Comparison of ENCODE assay signal across 15 cellular contexts in the genomic region with DNA sequence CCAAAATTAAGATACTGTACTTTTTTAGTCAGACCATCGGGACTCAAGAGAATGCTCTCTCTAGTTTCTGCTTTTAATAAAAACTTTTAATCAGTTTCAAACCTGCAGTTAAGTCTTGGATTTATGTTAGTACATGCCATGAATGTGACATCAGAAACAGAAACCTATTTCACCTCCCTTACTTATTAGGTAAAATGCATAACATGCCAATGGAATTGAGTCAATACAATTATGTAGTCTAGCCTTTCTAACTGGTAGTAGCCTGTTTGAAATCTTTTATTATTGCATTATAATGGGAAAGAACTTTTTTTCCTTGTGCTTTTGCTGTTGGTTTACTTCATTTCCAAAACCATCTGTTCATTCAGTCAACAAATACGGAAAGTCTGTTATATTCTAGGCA. TPM values are rescaled to one million over a fixed set of nuclear protein-coding genes. Genes with fewer than 3 reads are reported as not detected.
DNase-seq lines count a peak whose midpoint lies in the region; ATAC-seq and TF ChIP-seq lines count a peak whose summit lies in the region.
"Had no signal": no experiment of that assay in that cellular context is flagged by ENCODE, and none has a peak within 500 bp of the region (broad histone marks: within the 10 kb centered on the region; RNA-seq: fewer than 3 reads in every experiment).

No MANE protein-coding gene starts in this region.

- no peak overlapping the region for H3K4me2 ChIP-seq in PC-9

- H3K27me3 ChIP-seq in CD4-positive, CD25-positive, alpha-beta regulatory T cell (ENCODE audit: control insufficient read depth, insufficient read depth, low read length): no peaks in the 10 kb centered on the region
- no peaks in the 10 kb centered on the region for H3K27me3 ChIP-seq in PC-9 (ENCODE audit: insufficient read depth, low read depth)

- BruUV-seq in PC-9 (replicated peaks; lab: Mats Ljungman, UMichigan): no TSS peak

- DNase-seq in CD4-positive, CD25-positive, alpha-beta regulatory T cell: no peak
- DNase-seq in PC-9 (peak in 1 of 2 experiments; percentile 36), dedifferentiated amniotic fluid mesenchymal stem cell (ENCODE audit: extremely low spot score) (peak; percentile 60), G401 (ENCODE audit: low spot score) (no peak), NCI-H2171 (lab: John Stamatoyannopoulos, UW) (no peak), midbrain (lab: John Stamatoyannopoulos, UW) (no peak)
- no peak for DNase-seq in activated CD4-positive, alpha-beta T cell treated with anti-CD3 and anti-CD28 coated beads for 4 hours
- DNase-seq: CD8-positive, alpha-beta T cell; effector CD8-positive, alpha-beta T cell; mucosa of descending colon; NCI-H1092 treated with DMSO at 0.1 percent for 48 hours; RPMI8226; stimulated activated naive CD8-positive, alpha-beta T cell treated with anti-CD3 and anti-CD28 coated beads, Interleukin-15, amount 100 ng/mL, for 72 hours had no signal

- TF ChIP-seq CTCF in PC-9 (conservative IDR thresholded peaks at IDR 0.05) (no peak), nephron (IDR thresholded peaks at IDR 0.05; ENCODE audit: unreplicated experiment in 3 of 3) (no peak)

- H2AFZ ChIP-seq in PC-9: no peak overlapping the region

- no peaks in the 10 kb centered on the region for H3K9me3 Mint-ChIP-seq in CD4-positive, CD25-positive, alpha-beta regulatory T cell
- H3K9me3 Mint-ChIP-seq in nephron: peaks cover 2% of the 10 kb centered on the region
- H3K9me3 Mint-ChIP-seq: CD8-positive, alpha-beta T cell; stimulated activated naive CD8-positive, alpha-beta T cell treated with anti-CD3 and anti-CD28 coated beads, Interleukin-15, amount 100 ng/mL, for 72 hours had no signal

- no peak overlapping the region for H3K27ac ChIP-seq in CD4-positive, CD25-positive, alpha-beta regulatory T cell (ENCODE audit: insufficient read depth, low read length, poor library complexity, severe bottlenecking)
- H3K27ac ChIP-seq in PC-9: peak overlapping the region; percentile 38
- H3K27ac ChIP-seq: VCaP had no signal

- H3K4me1 Mint-ChIP-seq in CD4-positive, CD25-positive, alpha-beta regulatory T cell: peaks cover 20 to 50% (median 27%) of the 10 kb centered on the region in 4 donors
- H3K4me1 Mint-ChIP-seq in nephron: peaks cover 26% of the 10 kb centered on the region

- no peaks in the 10 kb centered on the region for H3K27me3 Mint-ChIP-seq in CD4-positive, CD25-positive, alpha-beta regulatory T cell
- no peaks in the 10 kb centered on the region for H3K27me3 Mint-ChIP-seq in nephron (ENCODE audit: low read depth)
- H3K27me3 Mint-ChIP-seq: stimulated activated naive CD8-positive, alpha-beta T cell treated with anti-CD3 and anti-CD28 coated beads, Interleukin-15, amount 100 ng/mL, for 72 hours had no signal

- H3K4me3 ChIP-seq in CD4-positive, CD25-positive, alpha-beta regulatory T cell (ENCODE audit: low read depth, low read length): no peak overlapping the region
- no peak overlapping the region for H3K4me3 ChIP-seq in PC-9
- H3K4me3 ChIP-seq: mucosa of descending colon had no signal

- peaks cover 14% of the 10 kb centered on the region for H3K4me1 ChIP-seq in CD4-positive, CD25-positive, alpha-beta regulatory T cell (ENCODE audit: control insufficient read depth, insufficient read depth, low read length, poor library complexity, severe bottlenecking)
- peaks cover 5% of the 10 kb centered on the region; the same call in 1 of the 2 replicates for H3K4me1 ChIP-seq in PC-9 (replicated peaks; ENCODE audit: insufficient read depth)

- peak overlapping the region in 3 of 4 donors; percentile 35 to 58 (median 48) for H3K4me3 Mint-ChIP-seq in CD4-positive, CD25-positive, alpha-beta regulatory T cell
- peak overlapping the region in 2 of 3 experiments; percentile 31 to 60 for H3K4me3 Mint-ChIP-seq in nephron
- H3K4me3 Mint-ChIP-seq: CD8-positive, alpha-beta T cell; stimulated activated naive CD8-positive, alpha-beta T cell treated with anti-CD3 and anti-CD28 coated beads, Interleukin-15, amount 100 ng/mL, for 72 hours had no signal

- no peaks in the 10 kb centered on the region for H3K9me2 ChIP-seq in PC-9 (ENCODE audit: insufficient read depth)

- no peaks in the 10 kb centered on the region for H3F3A ChIP-seq in PC-9 (ENCODE audit: insufficient read depth, low read depth)

- POLR2A ChIA-PET in PC-9 (lab: Charles Lee; ENCODE audit: unreplicated experiment): no interaction called here

- intact Hi-C loops in PC-9 (cut with micrococcal nuclease; ENCODE audit: unreplicated experiment): no loop called here

- no peaks in the 10 kb centered on the region for H3K36me3 ChIP-seq in CD4-positive, CD25-positive, alpha-beta regulatory T cell (ENCODE audit: control insufficient read depth, insufficient read depth, low read length)
- no peaks in the 10 kb centered on the region for H3K36me3 ChIP-seq in PC-9 (ENCODE audit: low read depth)

- H3K27ac Mint-ChIP-seq in CD4-positive, CD25-positive, alpha-beta regulatory T cell: peak overlapping the region in 1 of 3 donors; percentile 41
- peak overlapping the region; percentile 70 to 89 (median 85) for H3K27ac Mint-ChIP-seq in nephron

- H3K36me3 Mint-ChIP-seq in CD4-positive, CD25-positive, alpha-beta regulatory T cell: peaks cover 7% of the 10 kb centered on the region
- H3K36me3 Mint-ChIP-seq in nephron (ENCODE audit: low read depth): peaks cover 34% of the 10 kb centered on the region

- CTCF ChIA-PET in PC-9 (lab: Charles Lee): no interaction called here

- in situ Hi-C loops in G401 (cut with HindIII; ENCODE audit: low sequenced_read_pairs): no loop called here

- no peak for ATAC-seq in CD4-positive, CD25-positive, alpha-beta regulatory T cell (ENCODE audit: low read depth in 2 of 2)
- ATAC-seq: CD8-positive, alpha-beta T cell; mucosa of descending colon; stimulated activated naive CD8-positive, alpha-beta T cell treated with anti-CD3 and anti-CD28 coated beads, Interleukin-15, amount 100 ng/mL, for 72 hours had no signal

- no peaks in the 10 kb centered on the region for H4K20me1 ChIP-seq in PC-9 (ENCODE audit: insufficient read depth)

- H3K9me3 ChIP-seq in CD4-positive, CD25-positive, alpha-beta regulatory T cell (ENCODE audit: control insufficient read depth in 2 of 2, low read length in 2 of 2): no peaks in the 10 kb centered on the region
- H3K9me3 ChIP-seq in PC-9 (ENCODE audit: insufficient read depth, low read depth): no peaks in the 10 kb centered on the region
- H3K9me3 ChIP-seq: mucosa of descending colon had no signal

- peaks cover 38% of the 10 kb centered on the region for H3K79me2 ChIP-seq in PC-9 (ENCODE audit: low read depth)

RNA-seq across cellular contexts. Expression of gene PHACTR4, which starts 4.8 kb away (rescaled TPM):
- 29.4 TPM for total RNA-seq in CD4-positive, CD25-positive, alpha-beta regulatory T cell
- polyA plus RNA-seq in CD4-positive, CD25-positive, alpha-beta regulatory T cell: 1 to 10 TPM; 4.9 to 8.2 (median 5.0) TPM
- 33.2 and 45.1 TPM in 2 replicates for total RNA-seq in PC-9 (2021)
- total RNA-seq in G401 (2014; rRNA removed; shearing (Covaris generic)): 3.4 and 4.8 TPM in 2 replicates

RNA-seq across cellular contexts. Expression of gene MED18, which starts 45.5 kb away (rescaled TPM):
- 5.2 TPM for total RNA-seq in CD4-positive, CD25-positive, alpha-beta regulatory T cell
- 10 to 100 TPM in 2 of 4 donors, 1 to 10 TPM in 2; 7.0 to 12.7 (median 9.2) TPM for polyA plus RNA-seq in CD4-positive, CD25-positive, alpha-beta regulatory T cell
- total RNA-seq in PC-9 (2021): 18.9 and 21.9 TPM in 2 replicates
- 25.8 and 35.6 TPM in 2 replicates for total RNA-seq in G401 (2014; rRNA removed; shearing (Covaris generic))
